8 cellular contexts compared by ENCODE assay signal in genomic region chr12:111330800-111331752, GRCh38. TPM values are rescaled to one million over a fixed set of nuclear protein-coding genes. Genes with fewer than 3 reads are reported as not detected.
DNase-seq lines count a peak whose midpoint lies in the region; ATAC-seq, FAIRE-seq and TF ChIP-seq lines count a peak whose summit lies in the region.

No MANE protein-coding gene starts in this region.

- H3K4me3 Mint-ChIP-seq in T-helper 17 cell = no peak overlapping the region

- H3K36me3 Mint-ChIP-seq in T-helper 17 cell (ENCODE audit: low read depth) = no peaks in the 10 kb centered on the region

- DNase-seq in KG1 (lab: John Stamatoyannopoulos, UW) (peak; percentile 16), foreskin melanocyte (peak; percentile 36), small intestine (peak; percentile 61), T-helper 17 cell (no peak), amygdala (lab: John Stamatoyannopoulos, UW) (no peak), hypothalamus (lab: John Stamatoyannopoulos, UW) (no peak)

- H3K4me1 ChIP-seq in small intestine (ENCODE audit: control insufficient read depth in 2 of 2, insufficient read depth in 1 of 2, low read depth in 1 of 2, low read length in 1 of 2) = no peaks in the 10 kb centered on the region

- WGBS in small intestine, 3 donors = 19 to 54% (median 28%) methylated on average over 8 of the region's 8 CpGs

- H3K4me3 ChIP-seq in small intestine (ENCODE audit: low read depth in 1 of 2, low read length in 2 of 2) = no peak overlapping the region

- peaks cover 35% of the 10 kb centered on the region for H3K27me3 Mint-ChIP-seq in T-helper 17 cell

- peaks cover 5% of the 10 kb centered on the region for H3K4me1 Mint-ChIP-seq in T-helper 17 cell

- no peak overlapping the region for H3K27ac Mint-ChIP-seq in T-helper 17 cell

- no peaks in the 10 kb centered on the region for H3K36me3 ChIP-seq in small intestine (ENCODE audit: control insufficient read depth in 2 of 2, insufficient read depth in 2 of 2, low read length in 2 of 2)

- FAIRE-seq in G401.6 (lab: Jason Lieb, UNC) (peak; percentile 78), small intestine (lab: Jason Lieb, UNC) (no peak)

- no peaks in the 10 kb centered on the region for H3K9me3 ChIP-seq in small intestine (ENCODE audit: control insufficient read depth, low read depth)
- H3K9me3 ChIP-seq in T-helper 17 cell (ENCODE audit: control insufficient read depth, low read length, poor library complexity, severe bottlenecking) = no peaks in the 10 kb centered on the region

- no peaks in the 10 kb centered on the region for H3K27me3 ChIP-seq in small intestine (ENCODE audit: control insufficient read depth in 2 of 2, insufficient read depth in 2 of 2, low read length in 2 of 2)

- ATAC-seq in SK-N-SH treated with all-trans-retinoic acid at 6 μM for 48 hours (peak; percentile 84), T-helper 17 cell (no peak)

- H3K27ac ChIP-seq in small intestine (ENCODE audit: low read depth in 1 of 2, low read length in 1 of 2) = no peak overlapping the region

TF ChIP-seq in SK-N-SH treated with all-trans-retinoic acid at 6 μM for 48 hours, 23 proteins besides CTCF, POLR2A, EP300 and RAD21:
- TF ChIP-seq ZFP3 (CRISPR knock-in tag; IDR thresholded peaks at IDR 0.05) (peak; percentile 91), ZNF8 (CRISPR knock-in tag; IDR thresholded peaks at IDR 0.05) (no peak)

RNA-seq across cellular contexts. Expression of gene PHETA1, which starts 37.8 kb away (rescaled TPM):
- 10 to 100 TPM; 37.3 to 47.2 (median 44.9) TPM for polyA plus RNA-seq in small intestine
- 1 to 10 TPM; 2.1 to 2.5 TPM for total RNA-seq in T-helper 17 cell

Comparison
In these comparisons a context has a peak if more than half of its experiments do, and no peak if none do; other contexts are left out.
1. DNase-seq: peak in KG1 (single experiment), foreskin melanocyte (single experiment) and small intestine (single experiment); none in T-helper 17 cell (0 of 3), amygdala (0 of 56) and hypothalamus (0 of 51).